ENCODE assay signal across 24 cellular contexts in the genomic region with DNA sequence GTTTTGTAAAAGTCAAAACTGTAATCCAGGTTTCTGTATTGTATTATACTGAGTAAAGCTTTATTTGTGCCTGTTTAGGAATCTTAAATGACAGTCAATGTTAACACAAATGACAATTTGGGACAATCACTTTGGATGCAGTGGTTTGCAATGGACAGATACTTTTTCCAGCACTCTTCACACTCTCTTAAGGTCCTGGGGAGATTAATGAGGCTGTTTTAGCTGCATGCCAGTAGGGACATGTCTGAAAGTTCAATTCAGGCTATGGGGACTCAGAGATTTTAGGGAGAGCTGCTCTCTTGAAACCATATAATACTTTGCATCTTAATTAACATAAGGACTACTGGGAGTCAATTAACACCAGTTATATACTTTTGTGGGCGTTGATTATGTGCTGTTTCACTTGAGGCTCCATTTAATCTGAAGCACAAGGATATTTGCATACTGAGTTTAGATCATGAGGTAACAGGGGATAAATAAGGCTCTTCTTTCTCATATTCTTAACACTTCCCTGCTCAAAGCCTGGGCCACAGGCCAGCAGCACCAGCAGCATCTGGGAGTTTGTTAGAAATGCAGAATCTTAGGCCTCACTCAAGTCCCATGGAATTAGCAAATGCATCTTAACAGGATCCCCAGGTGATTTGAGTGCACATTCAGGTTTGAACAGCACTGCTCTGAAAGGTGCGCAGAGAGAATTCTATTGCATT.
"Had no signal": no experiment of that assay in that cellular context is flagged by ENCODE, and none has a peak within 500 bp of the region (broad histone marks: within the 10 kb centered on the region; RNA-seq: fewer than 3 reads in every experiment).

No MANE protein-coding gene starts in this region.

- H3K9me3 Mint-ChIP-seq: activated T-helper 1 cell treated with anti-CD3 and anti-CD28 coated beads, Interleukin-12 subunit alpha, Interleukin-12 subunit beta, Interleukin-2, Interleukin-4 antibody, amounts not matched to agents 30 ng/mL and 10 ng/mL and 1 ng/mL, durations not matched to agents 14 hours and 24 hours and 36 hours; dendritic cell treated with granulocyte-macrophage colony-stimulating factor and Interleukin-4, amounts not matched to agents 40 ng/mL and 50 ng/mL, for 4 days; stimulated activated naive B cell treated with anti-CD40 and anti-IgM and Interleukin-4, amounts not matched to agents 10 μg/mL and 1 μg/mL and 100 μg/mL, for 72 hours had no signal

- H3K4me1 Mint-ChIP-seq: immature natural killer cell; naive thymus-derived CD8-positive, alpha-beta T cell; stimulated activated naive B cell treated with anti-CD40 and anti-IgM and Interleukin-4, amounts not matched to agents 10 μg/mL and 1 μg/mL and 100 μg/mL, for 72 hours had no signal

- H3K27me3 ChIP-seq: ascending aorta, brain microvascular endothelial cell, foreskin keratinocyte, left lung, pancreas, right lobe of liver, upper lobe of left lung had no signal

- H3K27ac Mint-ChIP-seq: activated CD8-positive, alpha-beta T cell treated with anti-CD3 and anti-CD28 coated beads, Interleukin-2, amount 10 ng/mL, durations not matched to agents 7 days and 5 days; activated naive CD4-positive, alpha-beta T cell treated with anti-CD3 and anti-CD28 coated beads, Interleukin-2, amount 50 U/mL, for 72 hours; activated T-helper 1 cell treated with anti-CD3 and anti-CD28 coated beads, Interleukin-12 subunit alpha, Interleukin-12 subunit beta, Interleukin-2, Interleukin-4 antibody, amounts not matched to agents 30 ng/mL and 10 ng/mL and 1 ng/mL, durations not matched to agents 14 hours and 24 hours and 36 hours; dendritic cell treated with granulocyte-macrophage colony-stimulating factor and Interleukin-4, amounts not matched to agents 40 ng/mL and 50 ng/mL, for 4 days; immature natural killer cell; mesothelial cell of epicardium; naive thymus-derived CD8-positive, alpha-beta T cell; stimulated activated naive B cell treated with anti-CD40 and anti-IgM and Interleukin-4, amounts not matched to agents 10 μg/mL and 1 μg/mL and 100 μg/mL, for 72 hours had no signal

- H3K27ac ChIP-seq: ascending aorta, brain microvascular endothelial cell, foreskin keratinocyte, left lung, pancreas, right lobe of liver, skin epidermis, thoracic aorta, upper lobe of left lung had no signal

- ATAC-seq: activated CD8-positive, alpha-beta T cell treated with anti-CD3 and anti-CD28 coated beads, Interleukin-2, amount 10 ng/mL, durations not matched to agents 7 days and 5 days; activated naive CD4-positive, alpha-beta T cell treated with anti-CD3 and anti-CD28 coated beads, Interleukin-2, amount 50 U/mL, for 72 hours; foreskin keratinocyte; left lung; naive thymus-derived CD8-positive, alpha-beta T cell; pancreas; right lobe of liver; stimulated activated naive B cell treated with anti-CD40 and anti-IgM and Interleukin-4, amounts not matched to agents 10 μg/mL and 1 μg/mL and 100 μg/mL, for 72 hours had no signal

- H3K27me3 Mint-ChIP-seq: dendritic cell treated with granulocyte-macrophage colony-stimulating factor and Interleukin-4, amounts not matched to agents 40 ng/mL and 50 ng/mL, for 4 days; naive thymus-derived CD8-positive, alpha-beta T cell; stimulated activated naive B cell treated with anti-CD40 and anti-IgM and Interleukin-4, amounts not matched to agents 10 μg/mL and 1 μg/mL and 100 μg/mL, for 72 hours had no signal

- DNase-seq: activated CD4-positive, alpha-beta T cell treated with anti-CD3 and anti-CD28 coated beads, Interleukin-2, amount 50 U/mL, for 1 hour; activated CD4-positive, CD25-positive, alpha-beta regulatory T cell treated with anti-CD3 and anti-CD28 coated beads, Interleukin-2, amount 50 U/mL, for 72 hours; activated CD8-positive, alpha-beta T cell treated with anti-CD3 and anti-CD28 coated beads, Interleukin-2, amount 10 ng/mL, durations not matched to agents 7 days and 5 days; brain microvascular endothelial cell; caudate nucleus; effector CD4-positive, alpha-beta T cell; erythroblast; foreskin keratinocyte; immature natural killer cell; left lung; naive thymus-derived CD8-positive, alpha-beta T cell; pancreas; right lobe of liver; stimulated activated CD4-positive, alpha-beta T cell treated with anti-CD3 and anti-CD28 coated beads, Interleukin-2, amount 100 ng/mL, for 24 hours; stimulated activated naive B cell treated with anti-CD40 and anti-IgM and Interleukin-4, amounts not matched to agents 10 μg/mL and 1 μg/mL and 100 μg/mL, for 72 hours; upper lobe of left lung had no signal

- H3K9me3 ChIP-seq: left lung, pancreas, right lobe of liver, thoracic aorta, upper lobe of left lung had no signal

- H3K4me3 ChIP-seq: ascending aorta, left lung, lung, pancreas, right lobe of liver, skin epidermis, thoracic aorta, upper lobe of left lung had no signal

- H3K4me3 Mint-ChIP-seq: activated CD8-positive, alpha-beta T cell treated with anti-CD3 and anti-CD28 coated beads, Interleukin-2, amount 10 ng/mL, durations not matched to agents 7 days and 5 days; activated T-helper 1 cell treated with anti-CD3 and anti-CD28 coated beads, Interleukin-12 subunit alpha, Interleukin-12 subunit beta, Interleukin-2, Interleukin-4 antibody, amounts not matched to agents 30 ng/mL and 10 ng/mL and 1 ng/mL, durations not matched to agents 14 hours and 24 hours and 36 hours; dendritic cell treated with granulocyte-macrophage colony-stimulating factor and Interleukin-4, amounts not matched to agents 40 ng/mL and 50 ng/mL, for 4 days; immature natural killer cell; mesothelial cell of epicardium; naive thymus-derived CD8-positive, alpha-beta T cell; stimulated activated naive B cell treated with anti-CD40 and anti-IgM and Interleukin-4, amounts not matched to agents 10 μg/mL and 1 μg/mL and 100 μg/mL, for 72 hours had no signal

- H3K36me3 Mint-ChIP-seq: activated naive CD4-positive, alpha-beta T cell treated with anti-CD3 and anti-CD28 coated beads, Interleukin-2, amount 50 U/mL, for 72 hours; immature natural killer cell; mesothelial cell of epicardium; naive thymus-derived CD8-positive, alpha-beta T cell; stimulated activated naive B cell treated with anti-CD40 and anti-IgM and Interleukin-4, amounts not matched to agents 10 μg/mL and 1 μg/mL and 100 μg/mL, for 72 hours had no signal

- H3K36me3 ChIP-seq: ascending aorta, brain microvascular endothelial cell, left lung, pancreas, right lobe of liver, thoracic aorta, upper lobe of left lung had no signal
